In genomic region chr1:28111157-28111556, GRCh38 we compare ENCODE assay signal across 13 cellular contexts. TPM values are rescaled to one million over a fixed set of nuclear protein-coding genes. Genes with fewer than 3 reads are reported as not detected.
DNase-seq lines count a peak whose midpoint lies in the region; ATAC-seq and TF ChIP-seq lines count a peak whose summit lies in the region.
"Had no signal": no experiment of that assay in that cellular context is flagged by ENCODE, and none has a peak within 500 bp of the region (broad histone marks: within the 10 kb centered on the region; RNA-seq: fewer than 3 reads in every experiment).

No MANE protein-coding gene starts in this region.

- DNase-seq in kidney tubule cell (ENCODE audit: low spot score) (peak; percentile 57), putamen (ENCODE audit: low spot score) (no peak), esophagus squamous epithelium (lab: John Stamatoyannopoulos, UW) (no peak), NCI-H1105 treated with DMSO at 0.1 percent for 48 hours (lab: John Stamatoyannopoulos, UW) (no peak), amygdala (lab: John Stamatoyannopoulos, UW) (no peak)
- DNase-seq: activated CD8-positive, alpha-beta memory T cell treated with anti-CD3 and anti-CD28 coated beads, Interleukin-2, amount 50 U/mL, for 48 hours; CD4-positive, CD25-positive, alpha-beta regulatory T cell; NCI-H2227 treated with DMSO at 0.1 percent for 48 hours had no signal

- H3K9me2 ChIP-seq in DOHH2 (replicated peaks; ENCODE audit: control insufficient read depth, low read length) (no peaks in the 10 kb centered on the region), SU-DHL-6 (replicated peaks; ENCODE audit: insufficient read depth, low read length) (no peaks in the 10 kb centered on the region)

- no peak for TF ChIP-seq CTCF in DOHH2 (IDR thresholded peaks at IDR 0.05; ENCODE audit: low read depth, low read length, poor library complexity, severe bottlenecking)
- TF ChIP-seq CTCF in SU-DHL-6 (IDR thresholded peaks at IDR 0.05; ENCODE audit: insufficient read depth, low read length, poor library complexity, severe bottlenecking) = no peak
- no peak for TF ChIP-seq CTCF in esophagus squamous epithelium (IDR thresholded peaks at IDR 0.05)

- H3K4me3 ChIP-seq in DOHH2 (ENCODE audit: low read length) = no peak overlapping the region
- H3K4me3 ChIP-seq in SU-DHL-6 (ENCODE audit: insufficient read depth, low read length, poor library complexity, severe bottlenecking) = no peak overlapping the region
- no peak overlapping the region for H3K4me3 ChIP-seq in esophagus squamous epithelium
- H3K4me3 ChIP-seq: cardiac muscle cell had no signal

- no peaks in the 10 kb centered on the region for H4K20me1 ChIP-seq in DOHH2 (ENCODE audit: control insufficient read depth, insufficient read depth, low read depth, low read length)
- H4K20me1 ChIP-seq in SU-DHL-6 (ENCODE audit: low read depth, low read length) = no peaks in the 10 kb centered on the region

- H3K4me2 ChIP-seq in DOHH2 (ENCODE audit: low read length) (0 out of 2 replicates have a peak overlapping the region, but pooled peaks have one; percentile 17), SU-DHL-6 (ENCODE audit: low read depth, low read length, poor library complexity, severe bottlenecking) (no peak overlapping the region)

- no peaks in the 10 kb centered on the region for H3K9me3 ChIP-seq in DOHH2 (ENCODE audit: control insufficient read depth, insufficient read depth, low read length)
- H3K9me3 ChIP-seq in SU-DHL-6 (ENCODE audit: insufficient read depth, low read length) = no peaks in the 10 kb centered on the region
- no peaks in the 10 kb centered on the region for H3K9me3 ChIP-seq in esophagus squamous epithelium

- peak; percentile 77 for ATAC-seq in HG03175 (IDR thresholded peaks at IDR 0.05; ENCODE audit: unreplicated experiment)
- ATAC-seq: T-cell had no signal

- 82 to 90% methylated on average over 2 of the region's 2 CpGs for WGBS in esophagus squamous epithelium, 2 donors

- H3F3A ChIP-seq in DOHH2 (ENCODE audit: control insufficient read depth, insufficient read depth) = no peaks in the 10 kb centered on the region
- no peaks in the 10 kb centered on the region; the same call in 1 of the 2 replicates for H3F3A ChIP-seq in SU-DHL-6 (ENCODE audit: insufficient read depth)

- H3K27ac ChIP-seq in DOHH2 (ENCODE audit: low read depth, low read length) (no peak overlapping the region), SU-DHL-6 (ENCODE audit: low read depth, low read length) (no peak overlapping the region), esophagus squamous epithelium (no peak overlapping the region)
- H3K27ac ChIP-seq: cardiac muscle cell had no signal

- intact Hi-C loops in esophagus squamous epithelium (cut with DNase I) = no loop called here

- H3K9ac ChIP-seq in SU-DHL-6 (ENCODE audit: low read length) = no peak overlapping the region

- no peak for TF ChIP-seq POLR2A in esophagus squamous epithelium (IDR thresholded peaks at IDR 0.05)

- H2AFZ ChIP-seq in SU-DHL-6 (ENCODE audit: low read depth, low read length, severe bottlenecking) = peak overlapping the region; percentile 1

- H3K4me1 ChIP-seq in DOHH2 (ENCODE audit: control insufficient read depth, low read length) = peaks cover 31% of the 10 kb centered on the region
- peaks cover 0 to 8% (median 0%) of the 10 kb centered on the region in 3 donors for H3K4me1 ChIP-seq in esophagus squamous epithelium

- no peaks in the 10 kb centered on the region for H3K27me3 ChIP-seq in DOHH2 (ENCODE audit: control insufficient read depth, low read length)
- H3K27me3 ChIP-seq in SU-DHL-6 (ENCODE audit: low read length) = no peaks in the 10 kb centered on the region
- H3K27me3 ChIP-seq in esophagus squamous epithelium = no peaks in the 10 kb centered on the region
- H3K27me3 ChIP-seq: cardiac muscle cell had no signal

- H3K36me3 ChIP-seq in DOHH2 (ENCODE audit: control insufficient read depth, low read length) = no peaks in the 10 kb centered on the region
- H3K36me3 ChIP-seq in SU-DHL-6 (ENCODE audit: low read length) = no peaks in the 10 kb centered on the region
- H3K36me3 ChIP-seq in esophagus squamous epithelium = no peaks in the 10 kb centered on the region
- H3K36me3 ChIP-seq: cardiac muscle cell had no signal

- H3K79me2 ChIP-seq in DOHH2 (ENCODE audit: control insufficient read depth, low read length) (no peaks in the 10 kb centered on the region), SU-DHL-6 (ENCODE audit: insufficient read depth, low read length) (no peaks in the 10 kb centered on the region)

RNA-seq across cellular contexts. Expression of gene EYA3, which starts 22.7 kb away (rescaled TPM):
- 10 to 100 TPM; 13.8 to 21.9 (median 15.8) TPM for total RNA-seq in esophagus squamous epithelium
